Comparison of ENCODE assay signal across 1 cellular context in the genomic region with DNA sequence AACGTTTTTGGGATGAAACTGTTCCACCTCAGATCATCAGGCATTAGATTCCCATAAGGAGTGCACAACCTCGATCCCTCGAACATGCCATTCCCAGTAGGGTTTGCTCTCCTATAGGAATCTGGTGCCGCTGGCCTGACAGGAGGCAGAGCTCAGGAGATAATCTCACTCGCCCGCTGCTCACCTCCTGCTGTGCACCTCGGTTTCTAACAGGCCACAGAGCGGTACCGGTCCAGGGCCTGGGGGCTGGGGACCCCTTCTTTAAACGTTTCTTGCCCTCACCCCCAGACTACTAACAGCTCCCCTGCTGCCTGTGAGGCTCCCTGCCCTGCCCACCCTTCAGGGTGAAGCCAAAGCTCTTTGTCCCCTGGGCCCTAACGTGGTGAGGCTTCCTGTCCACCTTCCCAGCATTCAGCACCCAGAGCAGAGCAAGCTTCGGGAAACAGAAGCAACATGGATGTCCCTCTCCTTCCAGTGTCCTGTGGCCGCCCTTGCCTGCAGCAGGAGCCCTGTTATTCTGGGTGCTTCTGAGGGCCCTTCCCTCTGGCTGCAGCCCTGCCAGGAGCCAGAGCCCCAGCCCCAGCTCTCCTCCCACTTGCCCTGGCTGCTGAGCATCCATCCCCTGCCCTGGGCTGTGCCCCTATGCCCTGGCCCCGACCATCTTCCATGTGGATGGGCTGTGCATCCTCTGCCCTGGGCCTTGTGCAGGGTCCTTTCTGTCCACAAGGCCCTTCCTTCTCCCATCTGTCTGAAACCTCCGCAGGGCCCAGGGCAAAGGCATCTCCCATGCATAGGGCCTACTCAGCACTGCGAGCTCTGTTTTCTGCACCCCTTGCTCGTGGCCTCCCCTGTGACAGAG.
TF ChIP-seq lines count a peak whose summit lies in the region.

No MANE protein-coding gene starts in this region.

TF ChIP-seq in H1, 55 proteins besides CTCF, POLR2A, EP300 and RAD21:
- no peak for TF ChIP-seq KDM4A (IDR thresholded peaks at IDR 0.05; ENCODE audit: low read depth, low read length, severe bottlenecking)
